8 cellular contexts compared by ENCODE assay signal in the genomic region with DNA sequence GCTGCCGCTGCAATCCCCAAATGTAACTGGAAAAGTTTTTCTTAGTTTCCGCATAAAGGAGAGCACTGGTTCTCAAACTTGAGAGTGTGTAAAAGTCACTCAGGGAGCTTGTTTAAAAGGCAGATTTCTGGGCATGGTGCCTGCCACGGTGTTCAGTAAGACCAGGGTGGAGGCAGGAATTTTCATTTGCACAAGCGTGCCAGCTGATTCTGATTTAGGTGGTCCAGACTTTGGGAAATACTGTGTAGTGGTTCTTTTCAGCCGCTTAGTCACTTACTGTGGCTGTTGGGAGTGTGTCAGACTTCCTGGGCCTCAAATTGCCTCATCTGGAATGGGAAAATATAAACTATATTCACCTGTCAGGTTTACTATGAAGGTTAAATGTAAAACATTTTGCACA. TPM values are rescaled to one million over a fixed set of nuclear protein-coding genes. Genes with fewer than 3 reads are reported as not detected.
DNase-seq lines count a peak whose midpoint lies in the region; ATAC-seq and TF ChIP-seq lines count a peak whose summit lies in the region.

No MANE protein-coding gene starts in this region.

- peak overlapping the region; percentile 72 for H4K91ac ChIP-seq in IMR-90 (ENCODE audit: insufficient read depth, low read depth, low read length)

- no peaks in the 10 kb centered on the region for H3K27me3 ChIP-seq in IMR-90 (ENCODE audit: control insufficient read depth, insufficient read depth, low read length)
- H3K27me3 ChIP-seq in muscle layer of duodenum (ENCODE audit: low read depth, low read length): no peaks in the 10 kb centered on the region

- peak overlapping the region; percentile 99 for H3K4me2 ChIP-seq in IMR-90 (ENCODE audit: low read depth, low read length)

- H2BK20ac ChIP-seq in IMR-90 (ENCODE audit: low read depth, low read length): peak overlapping the region; percentile 50

- H3K9me3 ChIP-seq in IMR-90 (ENCODE audit: control insufficient read depth, insufficient read depth, low read length) (no peaks in the 10 kb centered on the region), muscle layer of duodenum (ENCODE audit: control insufficient read depth in 1 of 2, low read length in 2 of 2) (no peaks in the 10 kb centered on the region)

- H4K5ac ChIP-seq in IMR-90 (ENCODE audit: low read depth, low read length): peak overlapping the region; percentile 85; the same call in 1 of the 2 replicates

- 14% methylated on average over 1 of the region's 5 CpGs; no CpG with 5 or more reads in 1 of the 2 experiments for WGBS in IMR-90 (ENCODE audit: extremely low coverage in 2 of 2, insufficient read length in 1 of 2), 2 experiments

- DNase-seq in AG10803 (ENCODE audit: low read depth): peak; percentile 77
- peak; percentile 52 for DNase-seq in IMR-90
- no peak for DNase-seq in central memory CD8-positive, alpha-beta T cell (ENCODE audit: low spot score in 2 of 2)
- DNase-seq in cerebellar nuclear complex (lab: John Stamatoyannopoulos, UW): no peak
- DNase-seq in AG08396 (ENCODE audit: low spot score): no peak
- no peak for DNase-seq in NCI-H2029 treated with DMSO at 0.1 percent for 48 hours (lab: John Stamatoyannopoulos, UW)

- intact Hi-C loops in IMR-90 (cut with micrococcal nuclease): loop anchor here (2.0 kb wide), 1 partner anchor 24 kb away; no protein-coding TSS in a partner anchor

- peak overlapping the region; percentile 84 for H3K4ac ChIP-seq in IMR-90 (ENCODE audit: low read depth, low read length)

- H2BK5ac ChIP-seq in IMR-90 (ENCODE audit: low read depth, low read length, poor library complexity, severe bottlenecking): peak overlapping the region; percentile 71

- peak overlapping the region; percentile 90 for H3K4me3 Mint-ChIP-seq in central memory CD8-positive, alpha-beta T cell

- peak overlapping the region; percentile 83; the same call in 1 of the 2 replicates for H3K56ac ChIP-seq in IMR-90 (ENCODE audit: extremely low read depth, insufficient read depth, low read length)

- CTCF ChIA-PET in IMR-90 (lab: Yijun Ruan, JAX): no interaction called here

- TF ChIP-seq CTCF in AG10803 (conservative IDR thresholded peaks at IDR 0.05; ENCODE audit: low read length): no peak
- no peak for TF ChIP-seq CTCF in IMR-90 (conservative IDR thresholded peaks at IDR 0.05; ENCODE audit: low read depth, low read length)

- H3K9me3 Mint-ChIP-seq in central memory CD8-positive, alpha-beta T cell: no peaks in the 10 kb centered on the region

- no peaks in the 10 kb centered on the region for H3K36me3 Mint-ChIP-seq in central memory CD8-positive, alpha-beta T cell (ENCODE audit: insufficient read depth)

- H3K9me1 ChIP-seq in IMR-90 (ENCODE audit: insufficient read depth, low read length): peaks cover 22% of the 10 kb centered on the region

- H2BK120ac ChIP-seq in IMR-90 (ENCODE audit: low read depth, low read length): peak overlapping the region; percentile 65; the same call in 1 of the 2 replicates

- H3K4me1 Mint-ChIP-seq in central memory CD8-positive, alpha-beta T cell: peaks cover 12% of the 10 kb centered on the region

- peak overlapping the region; percentile 65 for H3K23ac ChIP-seq in IMR-90 (ENCODE audit: low read depth, low read length)

- peak overlapping the region; percentile 83; the same call in 1 of the 2 replicates for H2AK5ac ChIP-seq in IMR-90 (ENCODE audit: low read depth, low read length)

- no peak for TF ChIP-seq RAD21 in IMR-90 (IDR thresholded peaks at IDR 0.05; ENCODE audit: low read length)

- H3K27ac ChIP-seq in IMR-90 (ENCODE audit: insufficient read depth, low read length) (peak overlapping the region; percentile 92), muscle layer of duodenum (ENCODE audit: low read length) (peak overlapping the region; percentile 80)

- H4K8ac ChIP-seq in IMR-90 (ENCODE audit: low read depth in 2 of 2, low read length in 2 of 2): peak overlapping the region; percentile 75 to 79; a peak in 3 of 4 replicates

- no TSS peak for BruUV-seq in IMR-90 (replicated peaks; lab: Mats Ljungman, UMichigan)

- H3K27me3 Mint-ChIP-seq in central memory CD8-positive, alpha-beta T cell: peaks cover 9% of the 10 kb centered on the region

- H3K4me3 ChIP-seq in AG10803 (ENCODE audit: low read length) (peak overlapping the region; percentile 98), IMR-90 (ENCODE audit: insufficient read depth, low read depth, low read length) (peak overlapping the region; percentile 95), muscle layer of duodenum (ENCODE audit: low read depth in 1 of 2, low read length in 2 of 2) (peak overlapping the region; percentile 84 to 98)

- H2BK15ac ChIP-seq in IMR-90 (ENCODE audit: low read depth, low read length): peak overlapping the region; percentile 63; the same call in 1 of the 3 replicates

- H3K18ac ChIP-seq in IMR-90 (ENCODE audit: low read depth, low read length): peak overlapping the region; percentile 82

- peaks cover 31 to 60% of the 10 kb centered on the region in 2 experiments for H3K79me1 ChIP-seq in IMR-90 (ENCODE audit: low read depth in 1 of 2, low read length in 2 of 2)

- no peak for ATAC-seq in IMR-90 (ENCODE audit: low read depth)
- ATAC-seq in central memory CD8-positive, alpha-beta T cell (replicated peaks; ENCODE audit: extremely low read depth, poor library complexity, severe bottlenecking): no peak
- ATAC-seq in GM18858 (IDR thresholded peaks at IDR 0.05; ENCODE audit: unreplicated experiment): no peak

- dilution Hi-C loops in IMR-90 (cut with HindIII; ENCODE audit: low sequenced_read_pairs, unreplicated experiment): no loop called here

- H3K36me3 ChIP-seq in IMR-90 (ENCODE audit: control insufficient read depth, insufficient read depth, low read length) (peaks cover 7% of the 10 kb centered on the region; the same call in 1 of the 2 replicates), muscle layer of duodenum (ENCODE audit: control insufficient read depth in 1 of 2, insufficient read depth in 2 of 2, low read length in 2 of 2) (no peaks in the 10 kb centered on the region)

- H3K27ac Mint-ChIP-seq in central memory CD8-positive, alpha-beta T cell (ENCODE audit: low read depth): no peak overlapping the region

- in situ Hi-C loops in IMR-90 (cut with MboI; ENCODE audit: low sequenced_read_pairs): no loop called here

- peak overlapping the region; percentile 91 for H3K14ac ChIP-seq in IMR-90 (replicated peaks; ENCODE audit: low read depth, low read length)

- peak overlapping the region; percentile 97 for H2AFZ ChIP-seq in IMR-90 (replicated peaks; ENCODE audit: low read length, poor library complexity)

- peak overlapping the region; percentile 87 for H2AK9ac ChIP-seq in IMR-90 (replicated peaks; ENCODE audit: low read depth, low read length, poor library complexity)

- H4K20me1 ChIP-seq in IMR-90 (ENCODE audit: insufficient read depth, low read length): peaks cover 11% of the 10 kb centered on the region

- peak overlapping the region; percentile 94 for H3K9ac ChIP-seq in IMR-90 (ENCODE audit: low read depth, low read length)

- no peak for TF ChIP-seq POLR2A in IMR-90 (IDR thresholded peaks at IDR 0.05; ENCODE audit: low read depth, low read length)

- H3K4me1 ChIP-seq in IMR-90 (ENCODE audit: control insufficient read depth, insufficient read depth, low read length) (peaks cover 9% of the 10 kb centered on the region; the same call in 1 of the 2 replicates), muscle layer of duodenum (ENCODE audit: control insufficient read depth in 1 of 2, insufficient read depth in 2 of 2, low read length in 2 of 2) (peaks cover 0 to 21% of the 10 kb centered on the region in 2 donors)

- POLR2A ChIA-PET in IMR-90 (lab: Charles Lee; ENCODE audit: unreplicated experiment): no interaction called here

TF ChIP-seq in IMR-90, 13 proteins besides CTCF, POLR2A, EP300 and RAD21:
- TF ChIP-seq RCOR1 (IDR thresholded peaks at IDR 0.05; ENCODE audit: insufficient replicate concordance, low read length): no peak
- no peak for TF ChIP-seq SMC3 (IDR thresholded peaks at IDR 0.05; ENCODE audit: low read depth, low read length)
- peak; percentile 80 for TF ChIP-seq CEBPB (IDR thresholded peaks at IDR 0.05; ENCODE audit: low read depth, low read length)
- peak; percentile 36; the same call in 1 of the 2 replicates for TF ChIP-seq FOS (IDR thresholded peaks at IDR 0.05; ENCODE audit: low read depth, low read length)

RNA-seq across cellular contexts. Expression of gene ARMC9, which starts 0.8 kb away (rescaled TPM):
- 39.4 and 46.6 TPM in 2 replicates for total RNA-seq in IMR-90 (2012; rRNA removed)
- 33.6 and 36.0 TPM in 2 replicates for polyA plus RNA-seq in IMR-90 (2012; rRNA removed)
- 29.9 and 42.2 TPM in 2 replicates for polyA plus RNA-seq in IMR-90 (2012; cell fraction: cytosol; rRNA removed)
- 46.6 and 56.9 TPM in 2 replicates for polyA plus RNA-seq in IMR-90 (2012; cell fraction: nucleus; rRNA removed; ENCODE audit: low replicate concordance)

Comparison
In these comparisons a context has a peak if more than half of its experiments do, and no peak if none do; other contexts are left out.
1. DNase-seq: peak in AG10803 (single experiment) and IMR-90 (single experiment); none in central memory CD8-positive, alpha-beta T cell (0 of 2), cerebellar nuclear complex (0 of 2), AG08396 (single experiment) and NCI-H2029 treated with DMSO at 0.1 percent for 48 hours (single experiment).
2. Peak in every context shown above with its lines, with median percentiles within 50 percentile points of each other: H3K4me3 ChIP-seq.